In genomic region chr14:75141967-75142366, GRCh38 we compare ENCODE assay signal across 8 cellular contexts. TPM values are rescaled to one million over a fixed set of nuclear protein-coding genes. Genes with fewer than 3 reads are reported as not detected.
DNase-seq lines count a peak whose midpoint lies in the region; ATAC-seq lines count a peak whose summit lies in the region.

No MANE protein-coding gene starts in this region.

- H3K36me3 Mint-ChIP-seq in dendritic cell treated with granulocyte-macrophage colony-stimulating factor and Interleukin-4, amounts not matched to agents 40 ng/mL and 50 ng/mL, for 4 days (ENCODE audit: low read depth), result peaks cover 35% of the 10 kb centered on the region

- no peak overlapping the region for H2AK5ac ChIP-seq in trophoblast cell (ENCODE audit: low read length)

- H3K4me1 Mint-ChIP-seq in dendritic cell treated with granulocyte-macrophage colony-stimulating factor and Interleukin-4, amounts not matched to agents 40 ng/mL and 50 ng/mL, for 4 days (ENCODE audit: low read depth), result peaks cover 75% of the 10 kb centered on the region

- peak overlapping the region; percentile 11 for H3K27ac Mint-ChIP-seq in dendritic cell treated with granulocyte-macrophage colony-stimulating factor and Interleukin-4, amounts not matched to agents 40 ng/mL and 50 ng/mL, for 4 days

- no peak overlapping the region for H2BK12ac ChIP-seq in trophoblast cell (ENCODE audit: low read length)

- no peak overlapping the region for H3K23ac ChIP-seq in trophoblast cell (ENCODE audit: low read length)

- H3K27ac ChIP-seq in trophoblast cell (ENCODE audit: low read depth, low read length), result no peak overlapping the region

- peak; percentile 22 for DNase-seq in activated CD4-positive, alpha-beta T cell treated with anti-CD3 and anti-CD28 coated beads for 4 hours
- DNase-seq in activated CD4-positive, alpha-beta T cell treated with anti-CD3 and anti-CD28 coated beads for 1 hour, result no peak
- DNase-seq in MV-4-11 (lab: John Stamatoyannopoulos, UW) (peak; percentile 28), trophoblast cell (peak; percentile 19 to 47), GF-D8 (lab: John Stamatoyannopoulos, UW) (no peak)

- H3K4me2 ChIP-seq in trophoblast cell (ENCODE audit: low read length), result no peak overlapping the region

- H3K18ac ChIP-seq in trophoblast cell (ENCODE audit: low read length), result no peak overlapping the region

- H2BK120ac ChIP-seq in trophoblast cell (ENCODE audit: insufficient read depth, low read length, poor library complexity), result no peak overlapping the region

- H4K12ac ChIP-seq in trophoblast cell (ENCODE audit: low read depth, low read length), result no peak overlapping the region

- no peak for ATAC-seq in HG02973 (IDR thresholded peaks at IDR 0.05; ENCODE audit: unreplicated experiment)
- no peak for ATAC-seq in GM21717 (IDR thresholded peaks at IDR 0.05; ENCODE audit: unreplicated experiment)

- peaks cover 6% of the 10 kb centered on the region for H3K79me1 ChIP-seq in trophoblast cell (ENCODE audit: low read length)

- H3K4me3 Mint-ChIP-seq in dendritic cell treated with granulocyte-macrophage colony-stimulating factor and Interleukin-4, amounts not matched to agents 40 ng/mL and 50 ng/mL, for 4 days, result no peak overlapping the region

- H3K79me2 ChIP-seq in trophoblast cell (ENCODE audit: control insufficient read depth, insufficient read depth, low read length, poor library complexity), result peaks cover 2% of the 10 kb centered on the region

- H3K27me3 Mint-ChIP-seq in dendritic cell treated with granulocyte-macrophage colony-stimulating factor and Interleukin-4, amounts not matched to agents 40 ng/mL and 50 ng/mL, for 4 days, result no peaks in the 10 kb centered on the region

- no peak overlapping the region for H3K14ac ChIP-seq in trophoblast cell (ENCODE audit: low read length)

- H3K9ac ChIP-seq in trophoblast cell (ENCODE audit: low read length), result no peak overlapping the region

- no peaks in the 10 kb centered on the region for H3K27me3 ChIP-seq in trophoblast cell (ENCODE audit: insufficient read depth, low read length)

- H3K9me3 ChIP-seq in trophoblast cell (ENCODE audit: insufficient read depth, low read depth, low read length), result no peaks in the 10 kb centered on the region

- H4K8ac ChIP-seq in trophoblast cell (ENCODE audit: low read depth, low read length), result no peak overlapping the region

- intact Hi-C loops in dendritic cell treated with granulocyte-macrophage colony-stimulating factor and Interleukin-4, amounts not matched to agents 40 ng/mL and 50 ng/mL, for 4 days (cut with micrococcal nuclease), result no loop called here

- no peaks in the 10 kb centered on the region for H3K9me3 Mint-ChIP-seq in dendritic cell treated with granulocyte-macrophage colony-stimulating factor and Interleukin-4, amounts not matched to agents 40 ng/mL and 50 ng/mL, for 4 days

- H2BK5ac ChIP-seq in trophoblast cell (ENCODE audit: low read depth, low read length, poor library complexity), result no peak overlapping the region

- peaks cover 5% of the 10 kb centered on the region in 2 experiments for H3K4me1 ChIP-seq in trophoblast cell (ENCODE audit: control insufficient read depth in 1 of 2, insufficient read depth in 2 of 2, low read length in 2 of 2)

- H2AFZ ChIP-seq in trophoblast cell (ENCODE audit: insufficient read depth, low read length, poor library complexity), result no peak overlapping the region

- H4K91ac ChIP-seq in trophoblast cell (ENCODE audit: low read depth, low read length), result no peak overlapping the region

- peaks cover 4 to 6% of the 10 kb centered on the region in 2 experiments for H3K36me3 ChIP-seq in trophoblast cell (ENCODE audit: control insufficient read depth in 1 of 2, insufficient read depth in 2 of 2, low read length in 2 of 2)

- no peak overlapping the region for H3K4ac ChIP-seq in trophoblast cell (ENCODE audit: low read depth, low read length)

- no peak overlapping the region for H3K4me3 ChIP-seq in trophoblast cell (ENCODE audit: low read depth, low read length)

RNA-seq across cellular contexts. Expression of gene NEK9, which starts 15.1 kb away (rescaled TPM):
- polyA plus RNA-seq in trophoblast cell (2013), result 16.5 and 17.4 TPM in 2 replicates

RNA-seq across cellular contexts. Expression of gene TMED10, which starts 34.4 kb away (rescaled TPM):
- 331 and 337 TPM in 2 replicates for polyA plus RNA-seq in trophoblast cell (2013)

Comparison
In these comparisons a context has a peak if more than half of its experiments do, and no peak if none do; other contexts are left out.
1. DNase-seq: peak in activated CD4-positive, alpha-beta T cell treated with anti-CD3 and anti-CD28 coated beads for 4 hours (2 of 2), MV-4-11 (single experiment) and trophoblast cell (2 of 2); none in activated CD4-positive, alpha-beta T cell treated with anti-CD3 and anti-CD28 coated beads for 1 hour (single experiment) and GF-D8 (single experiment).